8 cellular contexts compared by ENCODE assay signal in genomic region chr12:3655331-3655900, GRCh38.
DNase-seq lines count a peak whose midpoint lies in the region; ATAC-seq and TF ChIP-seq lines count a peak whose summit lies in the region.

No MANE protein-coding gene starts in this region.

- TF ChIP-seq CTCF in astrocyte of the spinal cord (IDR thresholded peaks at IDR 0.05; ENCODE audit: low read depth, low read length) = peak; percentile 43

- no peak overlapping the region for H3K4me3 ChIP-seq in astrocyte of the spinal cord (ENCODE audit: low read depth, low read length)

- in situ Hi-C loops in astrocyte of the spinal cord (cut with HindIII; ENCODE audit: low sequenced_read_pairs) = no loop called here

- ATAC-seq in HG03520 (IDR thresholded peaks at IDR 0.05; ENCODE audit: unreplicated experiment) = no peak

- DNase-seq in NCI-H524 (lab: John Stamatoyannopoulos, UW) = peak; percentile 28 to 40
- DNase-seq in NCI-H524 treated with DMSO at 0.1 percent for 48 hours (lab: John Stamatoyannopoulos, UW) = no peak
- peak; percentile 78 for DNase-seq in NCI-H1092 treated with DMSO at 0.1 percent for 48 hours (lab: John Stamatoyannopoulos, UW)
- no peak for DNase-seq in astrocyte of the spinal cord (ENCODE audit: low read depth, low spot score)
- DNase-seq in lung microvascular endothelial cell (ENCODE audit: low read depth in 2 of 2) = peak; percentile 48 to 64
- no peak for DNase-seq in SW480 (ENCODE audit: low spot score)
- DNase-seq in NOMO-1 (lab: John Stamatoyannopoulos, UW; ENCODE audit: unreplicated experiment in 2 of 2) = no peak

Comparison
In these comparisons a context has a peak if more than half of its experiments do, and no peak if none do; other contexts are left out.
1. DNase-seq: peak in NCI-H524 (2 of 2), NCI-H1092 treated with DMSO at 0.1 percent for 48 hours (single experiment) and lung microvascular endothelial cell (2 of 2); none in NCI-H524 treated with DMSO at 0.1 percent for 48 hours (single experiment), astrocyte of the spinal cord (single experiment), SW480 (single experiment) and NOMO-1 (0 of 2).